In the genomic region with DNA sequence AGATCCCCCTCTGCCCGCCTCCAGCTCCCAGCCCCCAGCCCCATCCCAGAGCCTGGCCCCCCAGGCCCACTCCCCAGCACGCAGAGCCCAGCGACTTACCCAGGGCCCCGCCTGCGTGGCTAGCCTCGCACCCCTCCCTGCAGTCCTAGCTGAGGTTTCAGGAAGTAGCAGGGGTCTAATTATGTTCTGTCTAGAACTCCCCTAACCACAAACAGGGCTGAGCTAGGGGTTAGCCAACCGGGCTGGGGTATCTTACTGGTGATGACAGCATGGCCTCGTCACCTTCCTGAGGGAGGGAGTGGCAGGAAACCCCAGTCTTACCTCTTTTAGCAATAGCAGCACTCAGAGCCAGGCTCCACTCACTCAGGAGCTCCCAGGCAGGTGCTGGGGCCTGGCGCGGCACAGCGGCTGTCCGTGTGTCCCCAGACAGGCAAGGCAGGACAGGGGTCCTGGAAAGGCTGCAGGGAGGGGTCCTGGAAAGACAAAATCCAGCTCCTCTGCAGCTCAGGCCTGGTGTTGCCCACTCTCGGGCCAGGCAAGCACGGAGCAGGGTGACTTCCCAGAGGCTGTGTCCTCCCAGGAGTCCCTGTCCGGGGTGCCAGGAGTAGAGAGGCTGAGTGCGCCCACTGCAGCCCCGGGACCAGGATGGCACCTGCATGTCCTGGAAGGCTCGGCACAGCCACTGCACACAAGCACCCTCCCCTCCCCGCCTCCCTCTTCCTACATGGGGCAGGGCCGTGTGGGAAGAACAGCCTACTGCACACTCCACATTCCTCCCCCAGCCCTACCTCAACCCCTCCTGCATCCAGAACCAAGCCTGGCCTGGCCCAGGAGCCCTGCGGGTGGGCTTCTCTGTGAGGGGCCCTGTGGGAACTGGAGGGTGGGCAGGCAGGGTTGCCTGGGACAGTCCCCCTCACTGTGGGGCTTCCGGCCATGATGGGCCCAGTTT, we compare ENCODE assay signal across 8 cellular contexts. TPM values are rescaled to one million over a fixed set of nuclear protein-coding genes. Genes with fewer than 3 reads are reported as not detected.
DNase-seq lines count a peak whose midpoint lies in the region; ATAC-seq and TF ChIP-seq lines count a peak whose summit lies in the region.

A gene with protein sequence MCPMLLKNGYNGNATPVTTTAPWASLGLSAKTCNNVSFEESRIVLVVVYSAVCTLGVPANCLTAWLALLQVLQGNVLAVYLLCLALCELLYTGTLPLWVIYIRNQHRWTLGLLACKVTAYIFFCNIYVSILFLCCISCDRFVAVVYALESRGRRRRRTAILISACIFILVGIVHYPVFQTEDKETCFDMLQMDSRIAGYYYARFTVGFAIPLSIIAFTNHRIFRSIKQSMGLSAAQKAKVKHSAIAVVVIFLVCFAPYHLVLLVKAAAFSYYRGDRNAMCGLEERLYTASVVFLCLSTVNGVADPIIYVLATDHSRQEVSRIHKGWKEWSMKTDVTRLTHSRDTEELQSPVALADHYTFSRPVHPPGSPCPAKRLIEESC (minus strand): TSS at position 151 of the 949 bp plus-strand sequence. CDS start 10,010 bp downstream, outside the sequence.

- peak within 1 kb of the TSS; percentile 89 for H3K4me3 Mint-ChIP-seq in activated naive CD8-positive, alpha-beta T cell treated with anti-CD3 and anti-CD28 coated beads, Interleukin-2, amount 10 ng/mL, durations not matched to agents 7 days and 5 days
- H3K4me3 Mint-ChIP-seq in stimulated activated naive CD8-positive, alpha-beta T cell treated with anti-CD3 and anti-CD28 coated beads, Interleukin-15, Interleukin-2, amounts not matched to agents 100 ng/mL and 50 ng/mL, for 24 hours, result peak within 1 kb of the TSS; percentile 95

- H3K27ac Mint-ChIP-seq in activated naive CD8-positive, alpha-beta T cell treated with anti-CD3 and anti-CD28 coated beads, Interleukin-2, amount 10 ng/mL, durations not matched to agents 7 days and 5 days, result peak within 1 kb of the TSS; percentile 94
- H3K27ac Mint-ChIP-seq in stimulated activated naive CD8-positive, alpha-beta T cell treated with anti-CD3 and anti-CD28 coated beads, Interleukin-15, Interleukin-2, amounts not matched to agents 100 ng/mL and 50 ng/mL, for 24 hours, result peak within 1 kb of the TSS; percentile 94

- POLR2A ChIA-PET in activated naive CD8-positive, alpha-beta T cell treated with anti-CD3 and anti-CD28 coated beads, Interleukin-2, amount 10 ng/mL, durations not matched to agents 7 days and 5 days (lab: Charles Lee), result interaction anchor here (0.5 to 12.0 kb wide), 22 partner anchors 9 to 1499 kb away, joined by 3 to 176 read pairs (median 4); a partner anchor contains a TSS

- H3K9me3 Mint-ChIP-seq in activated naive CD8-positive, alpha-beta T cell treated with anti-CD3 and anti-CD28 coated beads, Interleukin-2, amount 10 ng/mL, durations not matched to agents 7 days and 5 days, result no peaks in the 10 kb centered on the region
- no peaks in the 10 kb centered on the region for H3K9me3 Mint-ChIP-seq in stimulated activated naive CD8-positive, alpha-beta T cell treated with anti-CD3 and anti-CD28 coated beads, Interleukin-15, Interleukin-2, amounts not matched to agents 100 ng/mL and 50 ng/mL, for 24 hours

- TF ChIP-seq POLR2A in GM18526 (IDR thresholded peaks at IDR 0.05; ENCODE audit: extremely low read depth, insufficient read length), result peak; percentile 98

- H3K27me3 Mint-ChIP-seq in activated naive CD8-positive, alpha-beta T cell treated with anti-CD3 and anti-CD28 coated beads, Interleukin-2, amount 10 ng/mL, durations not matched to agents 7 days and 5 days, result no peaks in the 10 kb centered on the region
- no peaks in the 10 kb centered on the region for H3K27me3 Mint-ChIP-seq in stimulated activated naive CD8-positive, alpha-beta T cell treated with anti-CD3 and anti-CD28 coated beads, Interleukin-15, Interleukin-2, amounts not matched to agents 100 ng/mL and 50 ng/mL, for 24 hours

- H3K36me3 Mint-ChIP-seq in activated naive CD8-positive, alpha-beta T cell treated with anti-CD3 and anti-CD28 coated beads, Interleukin-2, amount 10 ng/mL, durations not matched to agents 7 days and 5 days, result peaks cover 14% of the 10 kb centered on the region
- H3K36me3 Mint-ChIP-seq in stimulated activated naive CD8-positive, alpha-beta T cell treated with anti-CD3 and anti-CD28 coated beads, Interleukin-15, Interleukin-2, amounts not matched to agents 100 ng/mL and 50 ng/mL, for 24 hours (ENCODE audit: low read depth), result peaks cover 14% of the 10 kb centered on the region

- peak; percentile 80 for DNase-seq in activated naive CD8-positive, alpha-beta T cell treated with anti-CD3 and anti-CD28 coated beads, Interleukin-2, amount 10 ng/mL, durations not matched to agents 7 days and 5 days
- peak; percentile 66 for DNase-seq in mucosa of gallbladder (ENCODE audit: low spot score)
- DNase-seq in NCI-H446 (lab: John Stamatoyannopoulos, UW), result no peak
- no peak for DNase-seq in AG08395 (ENCODE audit: low spot score)

- intact Hi-C loops in T-helper 1 cell treated with Interleukin-12 subunit alpha and Interleukin-12 subunit beta and Interleukin-4 antibody, amounts not matched to agents 30 ng/mL and 1 ng/mL, for 36 hours (cut with micrococcal nuclease), result loop anchor here (1.0 to 5.0 kb wide), 8 partner anchors 20 to 426 kb away; a partner anchor contains a TSS

- ATAC-seq in HG03095 (IDR thresholded peaks at IDR 0.05; ENCODE audit: unreplicated experiment), result peak; percentile 43
- peak; percentile 84 for ATAC-seq in activated naive CD8-positive, alpha-beta T cell treated with anti-CD3 and anti-CD28 coated beads, Interleukin-2, amount 10 ng/mL, durations not matched to agents 7 days and 5 days (ENCODE audit: low read depth)

- H3K4me1 Mint-ChIP-seq in activated naive CD8-positive, alpha-beta T cell treated with anti-CD3 and anti-CD28 coated beads, Interleukin-2, amount 10 ng/mL, durations not matched to agents 7 days and 5 days, result peaks cover 46% of the 10 kb centered on the region
- H3K4me1 Mint-ChIP-seq in stimulated activated naive CD8-positive, alpha-beta T cell treated with anti-CD3 and anti-CD28 coated beads, Interleukin-15, Interleukin-2, amounts not matched to agents 100 ng/mL and 50 ng/mL, for 24 hours (ENCODE audit: low read depth), result peaks cover 88% of the 10 kb centered on the region

RNA-seq across cellular contexts. Expression of the gene that starts here (rescaled TPM):
- 48.6 and 48.8 TPM in 2 replicates for total RNA-seq in T-helper 1 cell treated with Interleukin-12 subunit alpha and Interleukin-12 subunit beta and Interleukin-4 antibody, amounts not matched to agents 30 ng/mL and 1 ng/mL, for 36 hours
- 10 to 100 TPM; 43.5 to 46.6 TPM for total RNA-seq in activated naive CD8-positive, alpha-beta T cell treated with anti-CD3 and anti-CD28 coated beads, Interleukin-2, amount 10 ng/mL, durations not matched to agents 7 days and 5 days
- 3.7 TPM for total RNA-seq in mucosa of gallbladder

Comparison
In these comparisons a context has a peak if more than half of its experiments do, and no peak if none do; other contexts are left out.
1. DNase-seq: peak in activated naive CD8-positive, alpha-beta T cell treated with anti-CD3 and anti-CD28 coated beads, Interleukin-2, amount 10 ng/mL, durations not matched to agents 7 days and 5 days (single experiment) and mucosa of gallbladder (single experiment); none in NCI-H446 (0 of 2) and AG08395 (single experiment).